ENCODE assay signal across 8 cellular contexts in genomic region chr11:35619030-35619753, GRCh38. TPM values are rescaled to one million over a fixed set of nuclear protein-coding genes. Genes with fewer than 3 reads are reported as not detected.
DNase-seq lines count a peak whose midpoint lies in the region.

No MANE protein-coding gene starts in this region.

- H3K27ac Mint-ChIP-seq in activated naive CD4-positive, alpha-beta T cell treated with anti-CD3 and anti-CD28 coated beads, Interleukin-2, amount 10 ng/mL, durations not matched to agents 7 days and 5 days = no peak overlapping the region

- H3K9me3 ChIP-seq in GM23248 (ENCODE audit: low read depth) (no peaks in the 10 kb centered on the region), trophoblast cell (ENCODE audit: insufficient read depth, low read depth, low read length) (no peaks in the 10 kb centered on the region)

- H3K4me3 Mint-ChIP-seq in activated naive CD4-positive, alpha-beta T cell treated with anti-CD3 and anti-CD28 coated beads, Interleukin-2, amount 10 ng/mL, durations not matched to agents 7 days and 5 days = peak overlapping the region; percentile 33

- H3K18ac ChIP-seq in trophoblast cell (ENCODE audit: low read length) = peak overlapping the region; percentile 83

- peak overlapping the region; percentile 35 for H2BK12ac ChIP-seq in trophoblast cell (ENCODE audit: low read length)

- H3K9ac ChIP-seq in GM23248 (peak overlapping the region; percentile 79), trophoblast cell (ENCODE audit: low read length) (peak overlapping the region; percentile 95)

- H3K9me3 Mint-ChIP-seq in activated naive CD4-positive, alpha-beta T cell treated with anti-CD3 and anti-CD28 coated beads, Interleukin-2, amount 10 ng/mL, durations not matched to agents 7 days and 5 days = no peaks in the 10 kb centered on the region

- peak overlapping the region; percentile 89 for H2BK120ac ChIP-seq in trophoblast cell (ENCODE audit: insufficient read depth, low read length, poor library complexity)

- peak overlapping the region; percentile 56 for H4K12ac ChIP-seq in trophoblast cell (ENCODE audit: low read depth, low read length)

- H3K36me3 ChIP-seq in GM23248 (ENCODE audit: low read depth) (no peaks in the 10 kb centered on the region), trophoblast cell (ENCODE audit: control insufficient read depth in 1 of 2, insufficient read depth in 2 of 2, low read length in 2 of 2) (no peaks in the 10 kb centered on the region)

- peak overlapping the region; percentile 91 for H3K14ac ChIP-seq in trophoblast cell (ENCODE audit: low read length)

- no peaks in the 10 kb centered on the region for H4K20me1 ChIP-seq in GM23248 (ENCODE audit: insufficient read depth)

- H3K4ac ChIP-seq in trophoblast cell (ENCODE audit: low read depth, low read length) = peak overlapping the region; percentile 10

- peaks cover 31% of the 10 kb centered on the region for H3K79me1 ChIP-seq in trophoblast cell (ENCODE audit: low read length)

- H3K27me3 ChIP-seq in GM23248 (replicated peaks; ENCODE audit: insufficient read depth) (no peaks in the 10 kb centered on the region), trophoblast cell (ENCODE audit: insufficient read depth, low read length) (no peaks in the 10 kb centered on the region)

- no peaks in the 10 kb centered on the region for H3K9me2 ChIP-seq in GM23248 (ENCODE audit: insufficient read depth)

- H3K23ac ChIP-seq in trophoblast cell (ENCODE audit: low read length) = no peak overlapping the region

- CTCF ChIA-PET in activated naive CD4-positive, alpha-beta T cell treated with anti-CD3 and anti-CD28 coated beads, Interleukin-2, amount 10 ng/mL, durations not matched to agents 7 days and 5 days (lab: Charles Lee) = interaction anchor here (0.9 to 2.1 kb wide), 4 partner anchors 203 to 874 kb away, joined by 3 to 8 read pairs (median 4); no protein-coding TSS in a partner anchor

- H2AFZ ChIP-seq in GM23248 (peak overlapping the region; percentile 57), trophoblast cell (ENCODE audit: insufficient read depth, low read length, poor library complexity) (peak overlapping the region; percentile 50)

- H3K27ac ChIP-seq in GM23248 (peak overlapping the region; percentile 79), trophoblast cell (ENCODE audit: low read depth, low read length) (peak overlapping the region; percentile 88)

- peaks cover 13% of the 10 kb centered on the region for H3K4me1 Mint-ChIP-seq in activated naive CD4-positive, alpha-beta T cell treated with anti-CD3 and anti-CD28 coated beads, Interleukin-2, amount 10 ng/mL, durations not matched to agents 7 days and 5 days

- H3K27me3 Mint-ChIP-seq in activated naive CD4-positive, alpha-beta T cell treated with anti-CD3 and anti-CD28 coated beads, Interleukin-2, amount 10 ng/mL, durations not matched to agents 7 days and 5 days = peaks cover 57% of the 10 kb centered on the region

- intact Hi-C loops in head of caudate nucleus (cut with DNase I) = loop anchor here (2.0 to 10.0 kb wide), 5 partner anchors 44 to 856 kb away; partner anchors contain the start of gene TRIM44

- H4K8ac ChIP-seq in trophoblast cell (ENCODE audit: low read depth, low read length) = peak overlapping the region; percentile 79

- H4K91ac ChIP-seq in trophoblast cell (ENCODE audit: low read depth, low read length) = peak overlapping the region; percentile 94

- H3K79me2 ChIP-seq in GM23248 (ENCODE audit: insufficient read depth) (peaks cover 19% of the 10 kb centered on the region), trophoblast cell (ENCODE audit: control insufficient read depth, insufficient read depth, low read length, poor library complexity) (peaks cover 18% of the 10 kb centered on the region)

- H2BK5ac ChIP-seq in trophoblast cell (ENCODE audit: low read depth, low read length, poor library complexity) = peak overlapping the region; percentile 90

- H3F3A ChIP-seq in GM23248 (ENCODE audit: insufficient read depth) = peaks cover 37% of the 10 kb centered on the region

- H3K4me3 ChIP-seq in GM23248 = peak overlapping the region; percentile 72
- H3K4me3 ChIP-seq in trophoblast cell (ENCODE audit: low read depth, low read length) = peak overlapping the region; percentile 94

- in situ Hi-C loops in GM23248 (cut with MboI) = loop anchor here (5.0 to 25.0 kb wide), 4 partner anchors 196 to 643 kb away; no protein-coding TSS in a partner anchor

- H3K4me1 ChIP-seq in GM23248 (ENCODE audit: insufficient read depth) = peaks cover 53% of the 10 kb centered on the region
- peaks cover 8 to 12% of the 10 kb centered on the region in 2 experiments for H3K4me1 ChIP-seq in trophoblast cell (ENCODE audit: control insufficient read depth in 1 of 2, insufficient read depth in 2 of 2, low read length in 2 of 2)

- WGBS in GM23248 (ENCODE audit: low coverage in 1 of 2, low lambda C conversion rate in 2 of 2, missing lambda C conversion rate in 2 of 2), 2 experiments = 1% methylated on average over 75 to 80 of the region's 80 CpGs
- WGBS in trophoblast cell (ENCODE audit: extremely low coverage, insufficient coverage, insufficient read length) = no CpG with 5 or more reads among the region's 80 CpGs

- DNase-seq in NCI-H345 (lab: John Stamatoyannopoulos, UW) (peak; percentile 54), NCI-H345 treated with DMSO at 0.1 percent for 48 hours (lab: John Stamatoyannopoulos, UW; ENCODE audit: unreplicated experiment) (no peak), GM23248 (peak; percentile 80), M059J (ENCODE audit: low read depth) (peak; percentile 57), head of caudate nucleus (peak in 37 of 42 donors; percentile 8 to 64 (median 40)), trophoblast cell (peak; percentile 87 to 91)
- DNase-seq in activated naive CD4-positive, alpha-beta T cell treated with anti-CD3 and anti-CD28 coated beads, Interleukin-2, amount 10 ng/mL, durations not matched to agents 7 days and 5 days = peak; percentile 28
- DNase-seq in NK-92 treated with Interleukin-12 subunit alpha and Interleukin-12 subunit beta, amount 100 ng/mL, for 24 hours (lab: John Stamatoyannopoulos, UW) = no peak

- no peaks in the 10 kb centered on the region for H3K36me3 Mint-ChIP-seq in activated naive CD4-positive, alpha-beta T cell treated with anti-CD3 and anti-CD28 coated beads, Interleukin-2, amount 10 ng/mL, durations not matched to agents 7 days and 5 days

- H3K4me2 ChIP-seq in GM23248 (ENCODE audit: unreplicated experiment) (peak overlapping the region; percentile 81), trophoblast cell (ENCODE audit: low read length) (peak overlapping the region; percentile 89)

- H2AK5ac ChIP-seq in trophoblast cell (ENCODE audit: low read length) = peak overlapping the region; percentile 58

RNA-seq across cellular contexts. Expression of gene FJX1, which starts 0.9 kb away (rescaled TPM):
- 30.9 and 37.0 TPM in 2 replicates for total RNA-seq in GM23248 (2014; rRNA removed; shearing (Covaris generic))
- polyA plus RNA-seq in GM23248 (2016; fragmentation: Nextera tagmentation; extraction: Ambion mirVana) = 12.4 and 12.5 TPM in 2 replicates
- 10.5 and 14.4 TPM in 2 replicates for total RNA-seq in M059J (2014; rRNA removed; shearing (Covaris generic))
- 19.3 and 21.1 TPM in 2 replicates for polyA plus RNA-seq in trophoblast cell (2013)

RNA-seq across cellular contexts. Expression of gene TRIM44, which starts 43.4 kb away (rescaled TPM):
- total RNA-seq in GM23248 (2014; rRNA removed; shearing (Covaris generic)) = 17.3 and 37.1 TPM in 2 replicates
- polyA plus RNA-seq in GM23248 (2016; fragmentation: Nextera tagmentation; extraction: Ambion mirVana) = 27.6 and 32.2 TPM in 2 replicates
- total RNA-seq in M059J (2014; rRNA removed; shearing (Covaris generic)) = 35.8 and 50.1 TPM in 2 replicates
- polyA plus RNA-seq in trophoblast cell (2013) = 14.8 and 17.3 TPM in 2 replicates

Comparison
In these comparisons a context has a peak if more than half of its experiments do, and no peak if none do; other contexts are left out.
1. DNase-seq: peak in NCI-H345 (single experiment), GM23248 (single experiment), M059J (single experiment), activated naive CD4-positive, alpha-beta T cell treated with anti-CD3 and anti-CD28 coated beads, Interleukin-2, amount 10 ng/mL, durations not matched to agents 7 days and 5 days (single experiment), head of caudate nucleus (37 of 42) and trophoblast cell (2 of 2); none in NCI-H345 treated with DMSO at 0.1 percent for 48 hours (single experiment) and NK-92 treated with Interleukin-12 subunit alpha and Interleukin-12 subunit beta, amount 100 ng/mL, for 24 hours (single experiment).